ENCODE assay signal across 12 cellular contexts in the genomic region with DNA sequence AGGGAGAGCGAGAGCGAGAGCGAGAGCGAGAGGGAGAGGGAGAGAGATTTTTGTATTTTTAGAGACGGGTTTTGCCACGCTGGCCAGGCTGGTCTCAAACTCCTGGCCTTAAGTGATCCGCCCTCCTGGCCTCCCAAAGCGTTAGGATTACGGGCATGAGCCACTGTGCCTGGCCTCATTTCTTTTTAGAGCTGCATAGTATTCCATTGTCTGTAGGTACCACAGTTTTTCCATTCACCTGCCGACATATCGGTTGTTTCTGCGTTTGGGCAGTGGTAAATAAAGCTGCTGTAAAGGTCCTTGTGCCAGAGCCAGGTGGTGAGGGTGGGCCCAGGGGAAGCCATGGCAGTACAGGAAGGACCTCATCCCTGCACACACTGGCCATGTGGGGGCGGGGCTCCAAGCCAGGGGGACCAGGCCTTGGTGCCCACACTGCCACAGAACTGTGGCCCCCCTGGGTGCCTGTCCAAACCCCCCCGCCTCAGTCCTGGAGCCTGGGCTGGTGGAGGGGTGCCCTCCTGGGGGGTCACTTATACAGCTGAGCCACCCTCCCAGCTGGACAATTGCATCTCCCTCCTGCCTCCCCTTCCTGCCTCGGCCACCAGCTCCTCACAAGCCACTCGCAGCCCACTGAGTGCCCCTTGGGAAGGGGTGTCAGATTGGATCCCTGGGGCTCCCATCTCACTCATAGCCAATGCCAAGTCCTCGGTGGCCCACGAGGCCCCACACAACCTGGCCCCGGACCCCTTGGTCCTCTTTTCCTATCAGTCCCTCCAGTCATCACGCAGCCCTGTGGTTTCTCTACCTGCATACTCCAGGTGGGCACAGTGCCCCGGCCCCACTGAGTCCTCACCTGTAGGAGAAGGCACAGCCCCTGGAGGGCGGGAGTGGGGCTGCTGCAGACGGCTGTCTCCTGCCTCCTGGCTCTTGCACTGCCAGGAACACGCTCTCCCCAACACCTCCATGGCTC. TPM values are rescaled to one million over a fixed set of nuclear protein-coding genes. Genes with fewer than 3 reads are reported as not detected.
DNase-seq lines count a peak whose midpoint lies in the region; ATAC-seq, FAIRE-seq and TF ChIP-seq lines count a peak whose summit lies in the region.
"Had no signal": no experiment of that assay in that cellular context is flagged by ENCODE, and none has a peak within 500 bp of the region (broad histone marks: within the 10 kb centered on the region; RNA-seq: fewer than 3 reads in every experiment).

No MANE protein-coding gene starts in this region.

- H3K27me3 Mint-ChIP-seq in CD4-positive, CD25-positive, alpha-beta regulatory T cell = no peaks in the 10 kb centered on the region
- no peaks in the 10 kb centered on the region for H3K27me3 Mint-ChIP-seq in mesothelial cell of epicardium (ENCODE audit: low read depth)

- H3K9me3 ChIP-seq in CD4-positive, CD25-positive, alpha-beta regulatory T cell (ENCODE audit: control insufficient read depth in 2 of 2, low read length in 2 of 2) = no peaks in the 10 kb centered on the region
- H3K9me3 ChIP-seq: body of pancreas had no signal

- no peak for FAIRE-seq in RCC 7860 (lab: Jason Lieb, UNC)

- H3K9me3 Mint-ChIP-seq in CD4-positive, CD25-positive, alpha-beta regulatory T cell = no peaks in the 10 kb centered on the region
- no peaks in the 10 kb centered on the region for H3K9me3 Mint-ChIP-seq in activated naive CD4-positive, alpha-beta T cell treated with anti-CD3 and anti-CD28 coated beads, Interleukin-2, amount 50 U/mL, for 72 hours
- no peaks in the 10 kb centered on the region for H3K9me3 Mint-ChIP-seq in mesothelial cell of epicardium

- H3K4me3 ChIP-seq in CD4-positive, CD25-positive, alpha-beta regulatory T cell (ENCODE audit: low read depth, low read length) = no peak overlapping the region

- TF ChIP-seq CTCF in GM10266 (IDR thresholded peaks at IDR 0.05; ENCODE audit: control insufficient read depth, insufficient read depth, low read depth, missing control alignments) (no peak), mesothelial cell of epicardium (IDR thresholded peaks at IDR 0.05; ENCODE audit: unreplicated experiment) (no peak)

- H3K27ac Mint-ChIP-seq in CD4-positive, CD25-positive, alpha-beta regulatory T cell = peak overlapping the region in 2 of 3 donors; percentile 35 to 59
- peak overlapping the region; percentile 45 to 91 for H3K27ac Mint-ChIP-seq in activated naive CD4-positive, alpha-beta T cell treated with anti-CD3 and anti-CD28 coated beads, Interleukin-2, amount 50 U/mL, for 72 hours
- no peak overlapping the region for H3K27ac Mint-ChIP-seq in mesothelial cell of epicardium

- H3K4me1 Mint-ChIP-seq in CD4-positive, CD25-positive, alpha-beta regulatory T cell = peaks cover 4 to 29% (median 13%) of the 10 kb centered on the region in 4 donors
- peaks cover 9% of the 10 kb centered on the region for H3K4me1 Mint-ChIP-seq in mesothelial cell of epicardium

- H3K4me3 Mint-ChIP-seq in CD4-positive, CD25-positive, alpha-beta regulatory T cell = peak overlapping the region; percentile 92 to 96 (median 94)
- H3K4me3 Mint-ChIP-seq in mesothelial cell of epicardium = peak overlapping the region; percentile 79

- ATAC-seq in CD4-positive, CD25-positive, alpha-beta regulatory T cell (ENCODE audit: low read depth in 2 of 2) = no peak
- no peak for ATAC-seq in activated naive CD4-positive, alpha-beta T cell treated with anti-CD3 and anti-CD28 coated beads, Interleukin-2, amount 50 U/mL, for 72 hours
- no peak for ATAC-seq in HG03280 (IDR thresholded peaks at IDR 0.05; ENCODE audit: unreplicated experiment)

- no peak for DNase-seq in CD4-positive, CD25-positive, alpha-beta regulatory T cell
- DNase-seq in GM10266 (ENCODE audit: extremely low spot score) (peak; percentile 15), mesothelial cell of epicardium (ENCODE audit: low spot score in 2 of 2, unreplicated experiment in 2 of 2) (no peak), RCC 7860 (ENCODE audit: low spot score) (no peak), GM19238 (ENCODE audit: insufficient read length, low spot score) (no peak)
- no peak for DNase-seq in activated naive CD4-positive, alpha-beta T cell treated with anti-CD3 and anti-CD28 coated beads, Interleukin-2, amount 50 U/mL, for 72 hours (ENCODE audit: low spot score in 2 of 2)
- no peak for DNase-seq in stimulated activated CD4-positive, alpha-beta T cell treated with anti-CD3 and anti-CD28 coated beads, Interleukin-12 subunit alpha, Interleukin-12 subunit beta, amount 100 ng/mL, for 4 hours
- DNase-seq: activated CD4-positive, CD25-positive, alpha-beta regulatory T cell treated with anti-CD3 and anti-CD28 coated beads, Interleukin-2, amount 50 U/mL, for 72 hours; NCI-H2081 treated with DMSO at 0.1 percent for 48 hours had no signal

- H3K36me3 Mint-ChIP-seq in CD4-positive, CD25-positive, alpha-beta regulatory T cell = peaks cover 6% of the 10 kb centered on the region
- H3K36me3 Mint-ChIP-seq in activated naive CD4-positive, alpha-beta T cell treated with anti-CD3 and anti-CD28 coated beads, Interleukin-2, amount 50 U/mL, for 72 hours = peaks cover 10 to 18% of the 10 kb centered on the region in 2 donors
- H3K36me3 Mint-ChIP-seq in mesothelial cell of epicardium = peaks cover 10% of the 10 kb centered on the region

- peaks cover 5% of the 10 kb centered on the region for H3K36me3 ChIP-seq in CD4-positive, CD25-positive, alpha-beta regulatory T cell (ENCODE audit: control insufficient read depth, insufficient read depth, low read length)

- H3K4me1 ChIP-seq in CD4-positive, CD25-positive, alpha-beta regulatory T cell (ENCODE audit: control insufficient read depth, insufficient read depth, low read length, poor library complexity, severe bottlenecking) = peaks cover 23% of the 10 kb centered on the region
- H3K4me1 ChIP-seq: parathyroid adenoma had no signal

- H3K27me3 ChIP-seq in CD4-positive, CD25-positive, alpha-beta regulatory T cell (ENCODE audit: control insufficient read depth, insufficient read depth, low read length) = no peaks in the 10 kb centered on the region
- H3K27me3 ChIP-seq: body of pancreas had no signal

- no peak overlapping the region for H3K27ac ChIP-seq in CD4-positive, CD25-positive, alpha-beta regulatory T cell (ENCODE audit: insufficient read depth, low read length, poor library complexity, severe bottlenecking)
- H3K27ac ChIP-seq: parathyroid adenoma had no signal

RNA-seq across cellular contexts. Expression of gene PUS1, which starts 1.7 kb away (rescaled TPM):
- total RNA-seq in CD4-positive, CD25-positive, alpha-beta regulatory T cell = 26.0 TPM
- polyA plus RNA-seq in CD4-positive, CD25-positive, alpha-beta regulatory T cell = 10 to 100 TPM; 14.0 to 18.6 (median 17.3) TPM
- 10 to 100 TPM; 16.6 to 49.9 TPM for total RNA-seq in activated naive CD4-positive, alpha-beta T cell treated with anti-CD3 and anti-CD28 coated beads, Interleukin-2, amount 50 U/mL, for 72 hours
- total RNA-seq in mesothelial cell of epicardium = 25.5 to 28.2 TPM (median 27.4 TPM) in 3 replicates

RNA-seq across cellular contexts. Expression of gene EP400, which starts 22.3 kb away (rescaled TPM):
- total RNA-seq in CD4-positive, CD25-positive, alpha-beta regulatory T cell = 77.9 TPM
- polyA plus RNA-seq in CD4-positive, CD25-positive, alpha-beta regulatory T cell = 1 to 10 TPM; 1.2 to 2.1 (median 1.6) TPM
- 10 to 100 TPM; 55.6 to 57.4 TPM for total RNA-seq in activated naive CD4-positive, alpha-beta T cell treated with anti-CD3 and anti-CD28 coated beads, Interleukin-2, amount 50 U/mL, for 72 hours
- total RNA-seq in mesothelial cell of epicardium = 74.0 to 77.9 TPM (median 75.3 TPM) in 3 replicates

RNA-seq across cellular contexts. Expression of gene ULK1, which starts 33.0 kb away (rescaled TPM):
- 90.0 TPM for total RNA-seq in CD4-positive, CD25-positive, alpha-beta regulatory T cell
- under 1 TPM; 0.20 to 0.48 (median 0.46) TPM for polyA plus RNA-seq in CD4-positive, CD25-positive, alpha-beta regulatory T cell
- total RNA-seq in activated naive CD4-positive, alpha-beta T cell treated with anti-CD3 and anti-CD28 coated beads, Interleukin-2, amount 50 U/mL, for 72 hours = 10 to 100 TPM; 17.1 to 33.9 TPM
- 88.8 to 104 TPM (median 93.0 TPM) in 3 replicates for total RNA-seq in mesothelial cell of epicardium
